Comparison of ENCODE assay signal across 8 cellular contexts in the genomic region with DNA sequence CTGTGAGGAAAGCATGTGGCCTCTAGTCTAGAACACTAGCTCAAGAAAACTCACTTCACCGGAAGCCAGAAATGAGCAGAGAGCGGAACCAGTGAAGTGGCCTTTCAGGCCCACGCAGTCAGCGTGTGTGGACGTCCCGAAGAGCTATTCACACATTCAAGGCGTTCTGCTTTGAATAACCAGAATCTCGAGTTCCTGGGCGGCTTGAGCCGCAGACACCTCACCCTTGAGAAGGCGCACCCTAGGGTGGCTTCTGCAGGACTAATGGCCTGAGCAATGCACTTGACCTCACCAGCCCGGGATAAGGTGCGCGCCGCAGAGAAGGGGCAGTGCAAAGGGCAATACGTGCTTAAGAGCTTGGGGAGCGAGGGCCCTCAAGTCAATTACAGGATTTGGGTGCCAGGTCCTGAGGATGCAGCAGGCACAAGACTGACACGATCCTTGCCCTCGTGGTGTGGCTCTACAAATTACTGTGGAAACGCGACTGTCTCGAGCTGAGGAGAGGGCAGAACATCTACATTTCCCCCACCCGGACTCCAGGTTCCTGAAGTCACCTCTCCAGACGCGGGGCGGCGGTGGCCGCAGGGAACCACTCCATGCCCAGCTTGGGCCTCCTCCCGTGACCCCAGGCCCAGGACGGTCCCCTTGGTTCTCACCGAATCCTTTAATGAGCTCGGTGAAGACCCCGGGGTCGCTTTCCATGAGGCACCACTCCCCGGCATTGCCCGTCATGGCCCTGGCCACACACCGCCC. TPM values are rescaled to one million over a fixed set of nuclear protein-coding genes. Genes with fewer than 3 reads are reported as not detected.
DNase-seq lines count a peak whose midpoint lies in the region; ATAC-seq and TF ChIP-seq lines count a peak whose summit lies in the region.

No MANE protein-coding gene starts in this region.

- POLR2A ChIA-PET in GM10248 (lab: Yijun Ruan, JAX), result interaction anchor here (0.5 to 2.0 kb wide), 7 partner anchors 12 to 252 kb away, joined by 3 to 15 read pairs (median 4); partner anchors contain the start of genes GLRX2 and RGS2

- DNase-seq in GM10248 (ENCODE audit: extremely low spot score) (peak; percentile 75), ascending aorta (ENCODE audit: low spot score in 2 of 2) (peak; percentile 10 to 74), iPS-NIHi11 (ENCODE audit: low spot score) (peak; percentile 24), GM19240 (ENCODE audit: insufficient read length, low spot score) (no peak)
- peak; percentile 76 for DNase-seq in stimulated activated CD4-positive, alpha-beta T cell treated with anti-CD3 and anti-CD28 coated beads, Interleukin-15, amount 100 ng/mL, for 24 hours

- H3K27me3 Mint-ChIP-seq in T-helper 1 cell treated with Interleukin-12 subunit alpha and Interleukin-12 subunit beta and Interleukin-4 antibody, amounts not matched to agents 30 μg/mL and 1 μg/mL, for 36 hours (ENCODE audit: low read depth), result no peaks in the 10 kb centered on the region

- H3K36me3 Mint-ChIP-seq in T-helper 1 cell treated with Interleukin-12 subunit alpha and Interleukin-12 subunit beta and Interleukin-4 antibody, amounts not matched to agents 30 μg/mL and 1 μg/mL, for 36 hours (ENCODE audit: low read depth), result peaks cover 12% of the 10 kb centered on the region

- H3K4me1 Mint-ChIP-seq in T-helper 1 cell treated with Interleukin-12 subunit alpha and Interleukin-12 subunit beta and Interleukin-4 antibody, amounts not matched to agents 30 μg/mL and 1 μg/mL, for 36 hours (ENCODE audit: low read depth), result peaks cover 49% of the 10 kb centered on the region

- H3K27ac Mint-ChIP-seq in T-helper 1 cell treated with Interleukin-12 subunit alpha and Interleukin-12 subunit beta and Interleukin-4 antibody, amounts not matched to agents 30 μg/mL and 1 μg/mL, for 36 hours, result peak overlapping the region; percentile 100

- peaks cover 13% of the 10 kb centered on the region for H3K36me3 ChIP-seq in KOPT-K1 (ENCODE audit: insufficient read depth, low read length)
- H3K36me3 ChIP-seq in ascending aorta, result no peaks in the 10 kb centered on the region

- H3K9me3 ChIP-seq in KOPT-K1 (ENCODE audit: insufficient read depth, low read length, poor library complexity, severe bottlenecking) (no peaks in the 10 kb centered on the region), ascending aorta (no peaks in the 10 kb centered on the region)

- intact Hi-C loops in ascending aorta (cut with DNase I), result loop anchor here (1.0 to 5.0 kb wide), 4 partner anchors 47 to 581 kb away; partner anchors contain the start of genes CDC73, GLRX2 and RGS2

- H3K27ac ChIP-seq in KOPT-K1 (ENCODE audit: low read depth, low read length, poor library complexity, severe bottlenecking) (peak overlapping the region; percentile 88), ascending aorta (peak overlapping the region; percentile 96)

- no peak for TF ChIP-seq CTCF in GM10248 (IDR thresholded peaks at IDR 0.05; ENCODE audit: control extremely low read depth, extremely low read depth, low read depth, missing control alignments)
- TF ChIP-seq CTCF in ascending aorta (IDR thresholded peaks at IDR 0.05), result no peak

- H3K27me3 ChIP-seq in ascending aorta, result no peaks in the 10 kb centered on the region

- CTCF ChIA-PET in GM10248 (lab: Yijun Ruan, JAX), result interaction anchor here (0.8 to 2.7 kb wide), 16 partner anchors 12 to 253 kb away, joined by 3 to 21 read pairs (median 4); partner anchors contain the start of genes CDC73 and GLRX2

- no peaks in the 10 kb centered on the region for H3K9me3 Mint-ChIP-seq in T-helper 1 cell treated with Interleukin-12 subunit alpha and Interleukin-12 subunit beta and Interleukin-4 antibody, amounts not matched to agents 30 μg/mL and 1 μg/mL, for 36 hours

- peak overlapping the region; percentile 77 to 83 for H3K4me3 ChIP-seq in ascending aorta

- ATAC-seq in GM21737 (IDR thresholded peaks at IDR 0.05; ENCODE audit: unreplicated experiment), result peak; percentile 35

- H3K4me1 ChIP-seq in ascending aorta, result peaks cover 3 to 25% of the 10 kb centered on the region in 2 donors

- H3K4me3 Mint-ChIP-seq in T-helper 1 cell treated with Interleukin-12 subunit alpha and Interleukin-12 subunit beta and Interleukin-4 antibody, amounts not matched to agents 30 μg/mL and 1 μg/mL, for 36 hours, result peak overlapping the region; percentile 100

RNA-seq across cellular contexts. Expression of gene UCHL5, which starts 0.5 kb away (rescaled TPM):
- 4.2 TPM for total RNA-seq in ascending aorta

RNA-seq across cellular contexts. Expression of gene RO60, which starts 0.7 kb away (rescaled TPM):
- 56.2 TPM for total RNA-seq in ascending aorta

RNA-seq across cellular contexts. Expression of gene GLRX2, which starts 46.5 kb away (rescaled TPM):
- 2.8 TPM for total RNA-seq in ascending aorta
